Comparison of ENCODE assay signal across 18 cellular contexts in the genomic region with DNA sequence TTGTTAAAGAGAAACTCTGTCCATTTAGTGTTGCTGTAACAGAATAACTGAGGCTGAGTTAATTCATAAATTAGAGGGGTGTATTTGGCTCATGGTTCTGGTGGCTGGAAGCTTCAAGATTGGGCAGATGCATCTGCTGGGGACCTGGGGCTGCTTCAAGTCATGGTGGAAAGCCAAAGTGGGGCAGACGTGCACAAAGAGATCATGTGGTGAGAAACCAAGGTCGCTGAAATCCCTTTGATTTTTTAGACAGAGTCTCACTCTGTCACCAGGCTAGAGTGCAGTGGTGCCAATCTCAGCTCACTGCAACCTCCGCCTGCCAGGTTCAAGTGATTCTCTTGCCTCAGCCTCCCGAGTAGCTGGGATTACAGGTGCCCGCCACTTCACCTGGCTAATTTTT. TPM values are rescaled to one million over a fixed set of nuclear protein-coding genes. Genes with fewer than 3 reads are reported as not detected.
DNase-seq lines count a peak whose midpoint lies in the region; ATAC-seq and TF ChIP-seq lines count a peak whose summit lies in the region.
"Had no signal": no experiment of that assay in that cellular context is flagged by ENCODE, and none has a peak within 500 bp of the region (broad histone marks: within the 10 kb centered on the region; RNA-seq: fewer than 3 reads in every experiment).

No MANE protein-coding gene starts in this region.

- H3K4me1 ChIP-seq in Loucy (ENCODE audit: insufficient read depth, low read length, poor library complexity, severe bottlenecking): peaks cover 62% of the 10 kb centered on the region

- POLR2A ChIA-PET in activated CD4-positive, alpha-beta T cell treated with anti-CD3 and anti-CD28 coated beads, Interleukin-2, amount 10 ng/mL, durations not matched to agents 7 days and 5 days (lab: Charles Lee): no interaction called here
- POLR2A ChIA-PET in activated CD4-positive, alpha-beta T cell treated with anti-CD3 and anti-CD28 coated beads for 36 hours (lab: Charles Lee): interaction anchor here (0.8 kb wide), 1 partner anchor 76 kb away, joined by 3 read pairs; no protein-coding TSS in a partner anchor
- POLR2A ChIA-PET in CD4-positive, alpha-beta T cell (lab: Charles Lee): interaction anchor here (0.6 to 1.2 kb wide), 3 partner anchors 7 to 45 kb away, joined by 3 to 8 read pairs (median 5); a partner anchor contains a TSS

- no peak for DNase-seq in activated CD4-positive, alpha-beta T cell treated with anti-CD3 and anti-CD28 coated beads, Interleukin-2, amount 10 ng/mL, durations not matched to agents 7 days and 5 days
- no peak for DNase-seq in activated CD4-positive, alpha-beta T cell treated with anti-CD3 and anti-CD28 coated beads for 36 hours
- DNase-seq in CD4-positive, alpha-beta T cell: no peak
- DNase-seq in effector memory CD8-positive, alpha-beta T cell: no peak
- DNase-seq in islet precursor cell (no peak), hippocampal formation (lab: John Stamatoyannopoulos, UW) (no peak)
- DNase-seq: DMS79 treated with DMSO at 0.1 percent for 48 hours, GDM1, NCI-H1930, NCI-H510A, NCI-H82 had no signal

- no peaks in the 10 kb centered on the region for H3K27me3 Mint-ChIP-seq in activated CD4-positive, alpha-beta T cell treated with anti-CD3 and anti-CD28 coated beads, Interleukin-2, amount 10 ng/mL, durations not matched to agents 7 days and 5 days
- no peaks in the 10 kb centered on the region for H3K27me3 Mint-ChIP-seq in activated CD4-positive, alpha-beta T cell treated with anti-CD3 and anti-CD28 coated beads for 36 hours
- H3K27me3 Mint-ChIP-seq in CD4-positive, alpha-beta T cell: no peaks in the 10 kb centered on the region
- no peaks in the 10 kb centered on the region for H3K27me3 Mint-ChIP-seq in effector memory CD8-positive, alpha-beta T cell

- CTCF ChIA-PET in activated CD4-positive, alpha-beta T cell treated with anti-CD3 and anti-CD28 coated beads, Interleukin-2, amount 10 ng/mL, durations not matched to agents 7 days and 5 days (lab: Charles Lee): interaction anchor here (0.6 to 1.0 kb wide), 3 partner anchors 8 to 1316 kb away, joined by 3 to 6 read pairs (median 3); no protein-coding TSS in a partner anchor
- CTCF ChIA-PET in activated CD4-positive, alpha-beta T cell treated with anti-CD3 and anti-CD28 coated beads for 36 hours (lab: Charles Lee): interaction anchor here (1.1 kb wide), 1 partner anchor 93 kb away, joined by 4 read pairs; no protein-coding TSS in a partner anchor
- CTCF ChIA-PET in CD4-positive, alpha-beta T cell (lab: Charles Lee): no interaction called here

- H3K4me3 Mint-ChIP-seq in activated CD4-positive, alpha-beta T cell treated with anti-CD3 and anti-CD28 coated beads, Interleukin-2, amount 10 ng/mL, durations not matched to agents 7 days and 5 days: no peak overlapping the region
- H3K4me3 Mint-ChIP-seq in activated CD4-positive, alpha-beta T cell treated with anti-CD3 and anti-CD28 coated beads for 36 hours: no peak overlapping the region
- peak overlapping the region; percentile 11 for H3K4me3 Mint-ChIP-seq in CD4-positive, alpha-beta T cell
- H3K4me3 Mint-ChIP-seq in effector memory CD8-positive, alpha-beta T cell: peak overlapping the region in 1 of 2 donors; percentile 36

- peak overlapping the region; percentile 61 for H3K4me2 ChIP-seq in Loucy (ENCODE audit: low read depth, low read length, poor library complexity, severe bottlenecking)
- H3K4me2 ChIP-seq: KMS-11 had no signal

- H3F3A ChIP-seq in Loucy (ENCODE audit: low read depth): no peaks in the 10 kb centered on the region; the same call in 1 of the 2 replicates

- peak overlapping the region; percentile 41 for H3K4me3 ChIP-seq in Loucy (ENCODE audit: low read length, poor library complexity, severe bottlenecking)

- peaks cover 50% of the 10 kb centered on the region for H3K79me2 ChIP-seq in Loucy (ENCODE audit: insufficient read depth, low read length)

- peaks cover 88% of the 10 kb centered on the region for H3K36me3 Mint-ChIP-seq in activated CD4-positive, alpha-beta T cell treated with anti-CD3 and anti-CD28 coated beads, Interleukin-2, amount 10 ng/mL, durations not matched to agents 7 days and 5 days (ENCODE audit: low read depth)
- H3K36me3 Mint-ChIP-seq in activated CD4-positive, alpha-beta T cell treated with anti-CD3 and anti-CD28 coated beads for 36 hours (ENCODE audit: low read depth): peaks cover 18% of the 10 kb centered on the region
- peaks cover 39% of the 10 kb centered on the region for H3K36me3 Mint-ChIP-seq in CD4-positive, alpha-beta T cell (ENCODE audit: low read depth)
- peaks cover 13% of the 10 kb centered on the region for H3K36me3 Mint-ChIP-seq in effector memory CD8-positive, alpha-beta T cell (ENCODE audit: insufficient read depth)

- H3K36me3 ChIP-seq in Loucy (ENCODE audit: insufficient read depth, low read length): peaks cover 3% of the 10 kb centered on the region; the same call in 1 of the 2 replicates

- H3K9ac ChIP-seq in Loucy (ENCODE audit: low read depth, low read length, poor library complexity, severe bottlenecking): peak overlapping the region; percentile 27
- H3K9ac ChIP-seq: KMS-11 had no signal

- peaks cover 53% of the 10 kb centered on the region for H3K4me1 Mint-ChIP-seq in activated CD4-positive, alpha-beta T cell treated with anti-CD3 and anti-CD28 coated beads, Interleukin-2, amount 10 ng/mL, durations not matched to agents 7 days and 5 days
- H3K4me1 Mint-ChIP-seq in activated CD4-positive, alpha-beta T cell treated with anti-CD3 and anti-CD28 coated beads for 36 hours: peaks cover 16% of the 10 kb centered on the region
- peaks cover 31% of the 10 kb centered on the region for H3K4me1 Mint-ChIP-seq in CD4-positive, alpha-beta T cell (ENCODE audit: low read depth)
- peaks cover 14 to 54% of the 10 kb centered on the region in 2 donors for H3K4me1 Mint-ChIP-seq in effector memory CD8-positive, alpha-beta T cell (ENCODE audit: low read depth in 2 of 2)

- H3K27me3 ChIP-seq in CD4-positive, alpha-beta T cell (ENCODE audit: control insufficient read depth, insufficient read depth, low read length): no peaks in the 10 kb centered on the region
- H3K27me3 ChIP-seq in Loucy (ENCODE audit: insufficient read depth, low read length, poor library complexity, severe bottlenecking): no peaks in the 10 kb centered on the region

- no peak overlapping the region for H3K27ac ChIP-seq in CD4-positive, alpha-beta T cell (ENCODE audit: low read depth, low read length)
- H3K27ac ChIP-seq: 22Rv1, C4-2B, KMS-11 had no signal

- no peaks in the 10 kb centered on the region for H3K9me3 ChIP-seq in CD4-positive, alpha-beta T cell (ENCODE audit: control insufficient read depth, low read length)
- 0 out of 2 replicates have a peak, but pooled peaks cover 6% of the 10 kb centered on the region for H3K9me3 ChIP-seq in Loucy (ENCODE audit: insufficient read depth, low read depth, low read length)

- H3K9me2 ChIP-seq in Loucy (replicated peaks; ENCODE audit: low read depth, low read length): no peaks in the 10 kb centered on the region

- no peaks in the 10 kb centered on the region for H4K20me1 ChIP-seq in Loucy (ENCODE audit: insufficient read depth, low read length, poor library complexity, severe bottlenecking)

- peaks cover 14% of the 10 kb centered on the region for H3K9me3 Mint-ChIP-seq in activated CD4-positive, alpha-beta T cell treated with anti-CD3 and anti-CD28 coated beads, Interleukin-2, amount 10 ng/mL, durations not matched to agents 7 days and 5 days
- H3K9me3 Mint-ChIP-seq in activated CD4-positive, alpha-beta T cell treated with anti-CD3 and anti-CD28 coated beads for 36 hours (ENCODE audit: low read depth): no peaks in the 10 kb centered on the region
- H3K9me3 Mint-ChIP-seq in CD4-positive, alpha-beta T cell: no peaks in the 10 kb centered on the region
- H3K9me3 Mint-ChIP-seq in effector memory CD8-positive, alpha-beta T cell: peaks cover 0 to 2% of the 10 kb centered on the region in 2 donors

- no peak overlapping the region for H2AFZ ChIP-seq in Loucy (ENCODE audit: low read length)

- intact Hi-C loops in activated CD4-positive, alpha-beta T cell treated with anti-CD3 and anti-CD28 coated beads for 36 hours (cut with DNase I, micrococcal nuclease): loop anchor here in 1 of 2 experiments (10.0 kb wide), 1 partner anchor 52 kb away; no protein-coding TSS in a partner anchor
- intact Hi-C loops in CD4-positive, alpha-beta T cell (cut with DNase I, micrococcal nuclease): no loop called here

- ATAC-seq in activated CD4-positive, alpha-beta T cell treated with anti-CD3 and anti-CD28 coated beads for 36 hours: no peak
- no peak for ATAC-seq in CD4-positive, alpha-beta T cell (ENCODE audit: poor library complexity)
- peak; percentile 18 for ATAC-seq in effector memory CD8-positive, alpha-beta T cell (replicated peaks)
- no peak for ATAC-seq in GM19467 (IDR thresholded peaks at IDR 0.05; ENCODE audit: unreplicated experiment)
- ATAC-seq: Panc1, Right ventricle myocardium inferior had no signal

- no peak for TF ChIP-seq CTCF in CD4-positive, alpha-beta T cell (IDR thresholded peaks at IDR 0.05)
- TF ChIP-seq CTCF in Loucy (conservative IDR thresholded peaks at IDR 0.05; ENCODE audit: low read length): no peak

- peak overlapping the region; percentile 63 for H3K27ac Mint-ChIP-seq in activated CD4-positive, alpha-beta T cell treated with anti-CD3 and anti-CD28 coated beads, Interleukin-2, amount 10 ng/mL, durations not matched to agents 7 days and 5 days
- H3K27ac Mint-ChIP-seq in activated CD4-positive, alpha-beta T cell treated with anti-CD3 and anti-CD28 coated beads for 36 hours: no peak overlapping the region
- peak overlapping the region; percentile 46 for H3K27ac Mint-ChIP-seq in CD4-positive, alpha-beta T cell
- peak overlapping the region in 1 of 2 donors; percentile 60 for H3K27ac Mint-ChIP-seq in effector memory CD8-positive, alpha-beta T cell

RNA-seq across cellular contexts. Expression of a gene that starts 46.0 kb away (rescaled TPM):
- total RNA-seq in activated CD4-positive, alpha-beta T cell treated with anti-CD3 and anti-CD28 coated beads, Interleukin-2, amount 10 ng/mL, durations not matched to agents 7 days and 5 days: 10 to 100 TPM; 22.5 to 24.5 TPM
- 1 to 10 TPM; 1.1 to 1.6 TPM for total RNA-seq in activated CD4-positive, alpha-beta T cell treated with anti-CD3 and anti-CD28 coated beads for 36 hours
- 1 to 10 TPM; 6.1 to 6.5 TPM for total RNA-seq in CD4-positive, alpha-beta T cell
